1 cellular context compared by ENCODE assay signal in genomic region chr1:150233359-150234308, GRCh38.
TF ChIP-seq lines count a peak whose summit lies in the region.

No MANE protein-coding gene starts in this region.

TF ChIP-seq in K562, 482 proteins besides CTCF, POLR2A, EP300 and RAD21:
- TF ChIP-seq ETV1 (tag; conservative IDR thresholded peaks at IDR 0.05; ENCODE audit: low read depth) (0 out of 2 replicates have a peak, but pooled peaks have one; percentile 25), KLF10 (CRISPR knock-in tag; IDR thresholded peaks at IDR 0.05) (no peak), ZBTB11 (CRISPR knock-in tag; IDR thresholded peaks at IDR 0.05) (peak in 1 of 3 experiments; percentile 27; a peak in 1 of 6 replicates), MYBL2 (IDR thresholded peaks at IDR 0.05; ENCODE audit: low read depth) (0 out of 2 replicates have a peak, but pooled peaks have one; percentile 26), MYBL2 (CRISPR knock-in tag; IDR thresholded peaks at IDR 0.05; ENCODE audit: borderline replicate concordance) (no peak), EGR1 (conservative IDR thresholded peaks at IDR 0.05) (peak; percentile 95)
